ENCODE assay signal across 8 cellular contexts in genomic region chr3:37862219-37862711, GRCh38. TPM values are rescaled to one million over a fixed set of nuclear protein-coding genes. Genes with fewer than 3 reads are reported as not detected.
DNase-seq lines count a peak whose midpoint lies in the region; ATAC-seq, FAIRE-seq and TF ChIP-seq lines count a peak whose summit lies in the region.

No MANE protein-coding gene starts in this region.

- H3K27ac ChIP-seq in layer of hippocampus (ENCODE audit: low read depth, low read length): peak overlapping the region; percentile 69

- no peaks in the 10 kb centered on the region for H3K36me3 ChIP-seq in bronchial epithelial cell (ENCODE audit: control insufficient read depth, insufficient read depth, low read length)

- peak overlapping the region; percentile 54 for H3K4me3 ChIP-seq in bronchial epithelial cell (ENCODE audit: low read depth, low read length)

- ATAC-seq in HG02623 (IDR thresholded peaks at IDR 0.05; ENCODE audit: unreplicated experiment) (no peak), HG02852 (IDR thresholded peaks at IDR 0.05; ENCODE audit: unreplicated experiment) (no peak)

- no peaks in the 10 kb centered on the region for H3K27me3 ChIP-seq in bronchial epithelial cell (ENCODE audit: control insufficient read depth, insufficient read depth, low read length)
- no peaks in the 10 kb centered on the region for H3K27me3 ChIP-seq in layer of hippocampus (ENCODE audit: control insufficient read depth, insufficient read depth, low read length)

- TF ChIP-seq CTCF in GM20000 (IDR thresholded peaks at IDR 0.05; ENCODE audit: extremely low read depth, missing control alignments) (no peak), bronchial epithelial cell (IDR thresholded peaks at IDR 0.05; ENCODE audit: insufficient read depth, low read length, severe bottlenecking) (no peak)

- peak; percentile 38 for DNase-seq in GM20000 (ENCODE audit: low spot score)
- DNase-seq in SW480 (ENCODE audit: low spot score): peak; percentile 74
- peak; percentile 42 for DNase-seq in bronchial epithelial cell (ENCODE audit: low read depth)
- DNase-seq in stimulated activated CD4-positive, alpha-beta T cell treated with anti-CD3 and anti-CD28 coated beads, Interleukin-1b, Interleukin-23, amount 100 ng/mL, for 48 hours: peak; percentile 54
- no peak for DNase-seq in GF-D8 (lab: John Stamatoyannopoulos, UW)

- FAIRE-seq in bronchial epithelial cell (lab: Jason Lieb, UNC): no peak

RNA-seq across cellular contexts. Expression of gene CTDSPL, which starts 0.6 kb away (rescaled TPM):
- total RNA-seq in bronchial epithelial cell: 50.4 and 80.6 TPM in 2 replicates
